16 cellular contexts compared by ENCODE assay signal in genomic region chr1:90434460-90434859, GRCh38.
A peak's percentile ranks its signal among the peaks of the same experiment; 100 is the strongest.
DNase-seq lines count a peak whose midpoint lies in the region; ATAC-seq and TF ChIP-seq lines count a peak whose summit lies in the region.
"Had no signal": no experiment of that assay in that cellular context is flagged by ENCODE, and none has a peak within 500 bp of the region (broad histone marks: within the 10 kb centered on the region; RNA-seq: fewer than 3 reads in every experiment).

No MANE protein-coding gene starts in this region.

- POLR2A ChIA-PET in activated CD8-positive, alpha-beta T cell treated with anti-CD3 and anti-CD28 coated beads, Interleukin-2, amount 10 ng/mL, durations not matched to agents 7 days and 5 days (lab: Charles Lee) = no interaction called here

- no peak overlapping the region for H3K4me3 ChIP-seq in cardiac muscle cell
- H3K4me3 ChIP-seq in right atrium auricular region = no peak overlapping the region
- H3K4me3 ChIP-seq in OCI-LY3 (ENCODE audit: low read length) = no peak overlapping the region

- H3K9me3 ChIP-seq in cardiac muscle cell (ENCODE audit: low read depth) = no peaks in the 10 kb centered on the region
- no peaks in the 10 kb centered on the region for H3K9me3 ChIP-seq in right atrium auricular region
- no peaks in the 10 kb centered on the region for H3K9me3 ChIP-seq in OCI-LY3 (ENCODE audit: insufficient read depth, low read length)

- H3K36me3 Mint-ChIP-seq in endothelial cell (ENCODE audit: low read depth, unreplicated experiment) = no peaks in the 10 kb centered on the region
- H3K36me3 Mint-ChIP-seq in stimulated activated memory B cell treated with anti-CD40 and anti-IgM and Interleukin-4, amounts not matched to agents 10 μg/mL and 1 μg/mL and 100 μg/mL, for 72 hours = no peaks in the 10 kb centered on the region
- H3K36me3 Mint-ChIP-seq in activated CD8-positive, alpha-beta T cell treated with anti-CD3 and anti-CD28 coated beads, Interleukin-2, amount 10 ng/mL, durations not matched to agents 7 days and 5 days (ENCODE audit: low read depth) = no peaks in the 10 kb centered on the region

- CTCF ChIA-PET in activated CD8-positive, alpha-beta T cell treated with anti-CD3 and anti-CD28 coated beads, Interleukin-2, amount 10 ng/mL, durations not matched to agents 7 days and 5 days (lab: Charles Lee) = no interaction called here

- H3K4me1 ChIP-seq in cardiac muscle cell (ENCODE audit: low read depth) = no peaks in the 10 kb centered on the region
- H3K4me1 ChIP-seq in right atrium auricular region = no peaks in the 10 kb centered on the region
- H3K4me1 ChIP-seq in OCI-LY3 (ENCODE audit: low read length) = no peaks in the 10 kb centered on the region

- H3K79me2 ChIP-seq in OCI-LY3 (ENCODE audit: low read length) = no peaks in the 10 kb centered on the region

- peak; percentile 31 for ATAC-seq in stimulated activated memory B cell treated with anti-CD40 and anti-IgM and Interleukin-4, amounts not matched to agents 10 μg/mL and 1 μg/mL and 100 μg/mL, for 72 hours
- ATAC-seq in HG02938 (IDR thresholded peaks at IDR 0.05; ENCODE audit: unreplicated experiment) = no peak
- ATAC-seq in activated CD8-positive, alpha-beta T cell treated with anti-CD3 and anti-CD28 coated beads, Interleukin-2, amount 10 ng/mL, durations not matched to agents 7 days and 5 days = no peak
- ATAC-seq: activated CD8-positive, alpha-beta T cell treated with anti-CD3 and anti-CD28 coated beads for 36 hours; left colon had no signal

- H3K9me3 Mint-ChIP-seq in endothelial cell (ENCODE audit: unreplicated experiment) = no peaks in the 10 kb centered on the region
- peaks cover 7% of the 10 kb centered on the region for H3K9me3 Mint-ChIP-seq in stimulated activated memory B cell treated with anti-CD40 and anti-IgM and Interleukin-4, amounts not matched to agents 10 μg/mL and 1 μg/mL and 100 μg/mL, for 72 hours
- H3K9me3 Mint-ChIP-seq in activated CD8-positive, alpha-beta T cell treated with anti-CD3 and anti-CD28 coated beads, Interleukin-2, amount 10 ng/mL, durations not matched to agents 7 days and 5 days (ENCODE audit: insufficient read depth) = no peaks in the 10 kb centered on the region
- H3K9me3 Mint-ChIP-seq: activated CD8-positive, alpha-beta T cell treated with anti-CD3 and anti-CD28 coated beads for 36 hours; T-helper 1 cell treated with Interleukin-12 subunit alpha and Interleukin-12 subunit beta and Interleukin-4 antibody, amounts not matched to agents 30 μg/mL and 1 μg/mL, for 36 hours had no signal

- H3K27me3 ChIP-seq in cardiac muscle cell (no peaks in the 10 kb centered on the region), right atrium auricular region (no peaks in the 10 kb centered on the region), OCI-LY3 (ENCODE audit: low read depth, low read length) (no peaks in the 10 kb centered on the region)

- H2AFZ ChIP-seq in OCI-LY3 (ENCODE audit: low read depth, low read length) = no peak overlapping the region

- no peaks in the 10 kb centered on the region for H3K4me1 Mint-ChIP-seq in endothelial cell (ENCODE audit: unreplicated experiment)
- no peaks in the 10 kb centered on the region for H3K4me1 Mint-ChIP-seq in stimulated activated memory B cell treated with anti-CD40 and anti-IgM and Interleukin-4, amounts not matched to agents 10 μg/mL and 1 μg/mL and 100 μg/mL, for 72 hours
- no peaks in the 10 kb centered on the region for H3K4me1 Mint-ChIP-seq in activated CD8-positive, alpha-beta T cell treated with anti-CD3 and anti-CD28 coated beads, Interleukin-2, amount 10 ng/mL, durations not matched to agents 7 days and 5 days (ENCODE audit: low read depth)
- H3K4me1 Mint-ChIP-seq: central memory CD8-positive, alpha-beta T cell had no signal

- TF ChIP-seq CTCF in cardiac muscle cell (IDR thresholded peaks at IDR 0.05; ENCODE audit: low read depth, low read length) (peak; percentile 20), right atrium auricular region (IDR thresholded peaks at IDR 0.05) (no peak), OCI-LY3 (IDR thresholded peaks at IDR 0.05; ENCODE audit: low read depth, low read length) (peak; percentile 32), endothelial cell (IDR thresholded peaks at IDR 0.05; ENCODE audit: unreplicated experiment) (no peak)

- H3K27ac ChIP-seq in cardiac muscle cell = no peak overlapping the region
- no peak overlapping the region for H3K27ac ChIP-seq in right atrium auricular region
- no peak overlapping the region for H3K27ac ChIP-seq in OCI-LY3 (ENCODE audit: low read length)

- H3K9ac ChIP-seq in OCI-LY3 (ENCODE audit: low read length) = no peak overlapping the region

- peak; percentile 5 to 36 for DNase-seq in cardiac muscle cell (ENCODE audit: low read depth in 1 of 2, low spot score in 1 of 2)
- no peak for DNase-seq in right atrium auricular region (ENCODE audit: low spot score)
- DNase-seq in endothelial cell (ENCODE audit: low spot score) = peak; percentile 7
- no peak for DNase-seq in NCI-H748 (lab: John Stamatoyannopoulos, UW; ENCODE audit: unreplicated experiment)
- DNase-seq in activated CD8-positive, alpha-beta T cell treated with anti-CD3 and anti-CD28 coated beads, Interleukin-2, amount 10 ng/mL, durations not matched to agents 7 days and 5 days = no peak
- DNase-seq: activated CD8-positive, alpha-beta T cell treated with anti-CD3 and anti-CD28 coated beads for 36 hours; activated naive CD4-positive, alpha-beta T cell; AML-193; H7; left colon; MV-4-11 had no signal

- no peaks in the 10 kb centered on the region for H3K27me3 Mint-ChIP-seq in endothelial cell (ENCODE audit: unreplicated experiment)
- no peaks in the 10 kb centered on the region for H3K27me3 Mint-ChIP-seq in stimulated activated memory B cell treated with anti-CD40 and anti-IgM and Interleukin-4, amounts not matched to agents 10 μg/mL and 1 μg/mL and 100 μg/mL, for 72 hours
- peaks cover 3% of the 10 kb centered on the region for H3K27me3 Mint-ChIP-seq in activated CD8-positive, alpha-beta T cell treated with anti-CD3 and anti-CD28 coated beads, Interleukin-2, amount 10 ng/mL, durations not matched to agents 7 days and 5 days (ENCODE audit: low read depth)

- no peak overlapping the region for H3K27ac Mint-ChIP-seq in endothelial cell (ENCODE audit: unreplicated experiment)
- no peak overlapping the region for H3K27ac Mint-ChIP-seq in stimulated activated memory B cell treated with anti-CD40 and anti-IgM and Interleukin-4, amounts not matched to agents 10 μg/mL and 1 μg/mL and 100 μg/mL, for 72 hours
- no peak overlapping the region for H3K27ac Mint-ChIP-seq in activated CD8-positive, alpha-beta T cell treated with anti-CD3 and anti-CD28 coated beads, Interleukin-2, amount 10 ng/mL, durations not matched to agents 7 days and 5 days
- H3K27ac Mint-ChIP-seq: activated CD8-positive, alpha-beta T cell treated with anti-CD3 and anti-CD28 coated beads for 36 hours; T-helper 1 cell treated with Interleukin-12 subunit alpha and Interleukin-12 subunit beta and Interleukin-4 antibody, amounts not matched to agents 30 μg/mL and 1 μg/mL, for 36 hours had no signal

- H3K4me3 Mint-ChIP-seq in endothelial cell (ENCODE audit: unreplicated experiment) = no peak overlapping the region
- no peak overlapping the region for H3K4me3 Mint-ChIP-seq in stimulated activated memory B cell treated with anti-CD40 and anti-IgM and Interleukin-4, amounts not matched to agents 10 μg/mL and 1 μg/mL and 100 μg/mL, for 72 hours
- H3K4me3 Mint-ChIP-seq in activated CD8-positive, alpha-beta T cell treated with anti-CD3 and anti-CD28 coated beads, Interleukin-2, amount 10 ng/mL, durations not matched to agents 7 days and 5 days = no peak overlapping the region
- H3K4me3 Mint-ChIP-seq: activated CD8-positive, alpha-beta T cell treated with anti-CD3 and anti-CD28 coated beads for 36 hours; central memory CD8-positive, alpha-beta T cell; T-helper 1 cell treated with Interleukin-12 subunit alpha and Interleukin-12 subunit beta and Interleukin-4 antibody, amounts not matched to agents 30 μg/mL and 1 μg/mL, for 36 hours had no signal

- no peaks in the 10 kb centered on the region for H4K20me1 ChIP-seq in OCI-LY3 (ENCODE audit: insufficient read depth, low read length)

- H3K36me3 ChIP-seq in cardiac muscle cell (no peaks in the 10 kb centered on the region), right atrium auricular region (no peaks in the 10 kb centered on the region), OCI-LY3 (replicated peaks; ENCODE audit: low read depth, low read length) (no peaks in the 10 kb centered on the region)

- no peak overlapping the region for H3K4me2 ChIP-seq in OCI-LY3 (ENCODE audit: low read length)

Comparison
In these comparisons a context has a peak if more than half of its experiments do, and no peak if none do; other contexts are left out.
1. DNase-seq: peak in cardiac muscle cell (2 of 2) and endothelial cell (single experiment); none in right atrium auricular region (single experiment), NCI-H748 (single experiment) and activated CD8-positive, alpha-beta T cell treated with anti-CD3 and anti-CD28 coated beads, Interleukin-2, amount 10 ng/mL, durations not matched to agents 7 days and 5 days (single experiment).
2. CTCF ChIP-seq: peak in cardiac muscle cell (single experiment) and OCI-LY3 (single experiment); none in right atrium auricular region (0 of 2) and endothelial cell (single experiment).